In the genomic region with DNA sequence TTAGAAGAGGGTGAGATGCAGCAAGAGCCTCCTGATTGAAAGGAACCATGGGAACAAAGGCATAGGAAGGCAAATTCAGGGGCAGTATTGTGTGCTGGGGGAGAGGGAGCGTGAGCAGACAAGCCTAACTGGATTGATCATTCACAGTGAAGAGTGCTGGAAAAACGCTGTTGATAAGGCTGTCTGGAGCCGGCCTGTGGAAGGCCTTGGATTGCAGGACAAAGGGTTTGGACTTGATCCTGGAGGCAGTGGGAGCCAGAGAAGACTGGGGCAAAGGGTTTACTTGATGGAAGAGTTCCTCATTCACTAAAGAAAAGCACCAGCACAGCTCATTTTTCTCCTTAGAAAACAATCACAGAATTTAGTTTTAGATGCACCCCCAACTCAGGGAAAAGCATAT, we compare ENCODE assay signal across 26 cellular contexts.
A peak's percentile ranks its signal among the peaks of the same experiment; 100 is the strongest.
DNase-seq lines count a peak whose midpoint lies in the region; ATAC-seq and TF ChIP-seq lines count a peak whose summit lies in the region.
"Had no signal": no experiment of that assay in that cellular context is flagged by ENCODE, and none has a peak within 500 bp of the region (broad histone marks: within the 10 kb centered on the region; RNA-seq: fewer than 3 reads in every experiment).

No MANE protein-coding gene starts in this region.

- H3K9me3 Mint-ChIP-seq in endodermal cell = no peaks in the 10 kb centered on the region
- H3K9me3 Mint-ChIP-seq in nephron = no peaks in the 10 kb centered on the region
- H3K9me3 Mint-ChIP-seq: activated B cell treated with CpG ODN at 0.5 μM for 24 hours; activated CD4-positive, alpha-beta memory T cell treated with anti-CD3 and anti-CD28 coated beads, Interleukin-2, amount 10 ng/mL, durations not matched to agents 7 days and 5 days; central memory CD8-positive, alpha-beta T cell; T-helper 2 cell treated with Interferon-gamma antibody and Interleukin-4, amounts not matched to agents 5 μg/mL and 100 μg/mL, for 36 hours had no signal

- no peaks in the 10 kb centered on the region for H3K27me3 ChIP-seq in endodermal cell (ENCODE audit: control insufficient read depth, insufficient read depth, low read length, poor library complexity, severe bottlenecking)
- no peaks in the 10 kb centered on the region for H3K27me3 ChIP-seq in tibial nerve
- H3K27me3 ChIP-seq: stomach had no signal

- TF ChIP-seq CTCF in endodermal cell (conservative IDR thresholded peaks at IDR 0.05) (no peak), nephron (IDR thresholded peaks at IDR 0.05; ENCODE audit: unreplicated experiment in 3 of 3) (no peak), tibial nerve (IDR thresholded peaks at IDR 0.05) (no peak)

- H3K27ac Mint-ChIP-seq in endodermal cell = peak overlapping the region; percentile 54
- H3K27ac Mint-ChIP-seq in nephron = peak overlapping the region in 2 of 3 experiments; percentile 98 to 99
- H3K27ac Mint-ChIP-seq: activated B cell treated with CpG ODN at 0.5 μM for 24 hours; activated CD4-positive, alpha-beta memory T cell treated with anti-CD3 and anti-CD28 coated beads, Interleukin-2, amount 10 ng/mL, durations not matched to agents 7 days and 5 days; natural killer cell; T-helper 2 cell treated with Interferon-gamma antibody and Interleukin-4, amounts not matched to agents 5 μg/mL and 100 μg/mL, for 36 hours had no signal

- H3K27ac ChIP-seq in endodermal cell (ENCODE audit: low read depth, low read length) (no peak overlapping the region), tibial nerve (peak overlapping the region in 3 of 4 donors; percentile 9 to 83 (median 81))
- H3K27ac ChIP-seq: A549, epithelial cell of prostate, spleen, stomach had no signal

- no peaks in the 10 kb centered on the region for H3K36me3 Mint-ChIP-seq in endodermal cell (ENCODE audit: low read depth)
- H3K36me3 Mint-ChIP-seq in nephron (ENCODE audit: low read depth) = no peaks in the 10 kb centered on the region
- H3K36me3 Mint-ChIP-seq: natural killer cell had no signal

- 85 to 100% methylated on average over 2 to 3 of the region's 3 CpGs for WGBS in endodermal cell (ENCODE audit: insufficient coverage in 1 of 2, insufficient read length in 1 of 2), 2 experiments
- WGBS in tibial nerve, 2 donors = 25 to 48% methylated on average over 3 of the region's 3 CpGs

- no peaks in the 10 kb centered on the region for H3K36me3 ChIP-seq in endodermal cell (ENCODE audit: control insufficient read depth, insufficient read depth, low read length)
- H3K36me3 ChIP-seq in tibial nerve = no peaks in the 10 kb centered on the region
- H3K36me3 ChIP-seq: spleen, stomach had no signal

- H3K4me3 ChIP-seq in endodermal cell (ENCODE audit: low read length) = no peak overlapping the region
- no peak overlapping the region for H3K4me3 ChIP-seq in tibial nerve
- H3K4me3 ChIP-seq: A549, spleen, stomach had no signal

- H3K4me3 Mint-ChIP-seq in endodermal cell (no peak overlapping the region), nephron (peak overlapping the region in 1 of 3 experiments; percentile 29)
- H3K4me3 Mint-ChIP-seq: activated B cell treated with CpG ODN at 0.5 μM for 24 hours; activated CD4-positive, alpha-beta memory T cell treated with anti-CD3 and anti-CD28 coated beads, Interleukin-2, amount 10 ng/mL, durations not matched to agents 7 days and 5 days; central memory CD8-positive, alpha-beta T cell; natural killer cell; T-helper 2 cell treated with Interferon-gamma antibody and Interleukin-4, amounts not matched to agents 5 μg/mL and 100 μg/mL, for 36 hours had no signal

- DNase-seq in NCI-H748 (lab: John Stamatoyannopoulos, UW; ENCODE audit: unreplicated experiment) (peak; percentile 46), NCI-H748 treated with DMSO at 0.1 percent for 48 hours (lab: John Stamatoyannopoulos, UW) (no peak), endodermal cell (no peak), tibial nerve (ENCODE audit: low spot score in 2 of 2) (peak in 1 of 2 donors; percentile 46)
- DNase-seq in stimulated activated naive CD8-positive, alpha-beta T cell treated with anti-CD3 and anti-CD28 coated beads, Interleukin-15, Interleukin-2, amounts not matched to agents 100 U/mL and 50 U/mL, for 24 hours = no peak
- DNase-seq: activated B cell treated with CpG ODN at 0.5 μM for 24 hours; activated CD4-positive, alpha-beta memory T cell treated with anti-CD3 and anti-CD28 coated beads, Interleukin-2, amount 10 ng/mL, durations not matched to agents 7 days and 5 days; activated gamma-delta T cell treated with Interleukin-2 at 50 U/mL for 16 hours; activated T-cell treated with anti-CD3 and anti-CD28 coated beads for 4 hours; COR-L47; foreskin melanocyte; HCEC 1CT; natural killer cell; NCI-H2171 treated with DMSO at 0.1 percent for 48 hours; NK-92 treated with Interleukin-12 subunit alpha and Interleukin-12 subunit beta, amount 100 ng/mL, for 24 hours; spleen; stimulated activated CD4-positive, alpha-beta T cell treated with anti-CD3 and anti-CD28 coated beads, Interleukin-4, amount 100 ng/mL, for 4 hours; stomach had no signal

- H3K4me1 ChIP-seq in endodermal cell (ENCODE audit: control insufficient read depth, insufficient read depth, low read length) = no peaks in the 10 kb centered on the region
- peaks cover 0 to 33% (median 5%) of the 10 kb centered on the region in 4 donors for H3K4me1 ChIP-seq in tibial nerve
- H3K4me1 ChIP-seq: A549, spleen, stomach had no signal

- ATAC-seq in GM19035 (IDR thresholded peaks at IDR 0.05; ENCODE audit: unreplicated experiment) = no peak
- ATAC-seq in stimulated activated naive CD8-positive, alpha-beta T cell treated with anti-CD3 and anti-CD28 coated beads, Interleukin-15, Interleukin-2, amounts not matched to agents 100 U/mL and 50 U/mL, for 24 hours = no peak
- no peak for ATAC-seq in HG02763 (IDR thresholded peaks at IDR 0.05; ENCODE audit: unreplicated experiment)
- ATAC-seq: A549, natural killer cell, Panc1 had no signal

- peak in 1 of 2 donors; percentile 9 for TF ChIP-seq EP300 in tibial nerve (IDR thresholded peaks at IDR 0.05)

- no peak overlapping the region for H3K9ac ChIP-seq in endodermal cell (ENCODE audit: extremely low read depth, low read length, poor library complexity, severe bottlenecking)

- no peaks in the 10 kb centered on the region for H3K9me3 ChIP-seq in endodermal cell (ENCODE audit: control insufficient read depth, low read length)
- no peaks in the 10 kb centered on the region for H3K9me3 ChIP-seq in tibial nerve
- H3K9me3 ChIP-seq: A549, spleen, stomach had no signal

- H3K4me1 Mint-ChIP-seq in endodermal cell (peaks cover 9% of the 10 kb centered on the region), nephron (peaks cover 44% of the 10 kb centered on the region)
- H3K4me1 Mint-ChIP-seq: activated B cell treated with CpG ODN at 0.5 μM for 24 hours; activated CD4-positive, alpha-beta memory T cell treated with anti-CD3 and anti-CD28 coated beads, Interleukin-2, amount 10 ng/mL, durations not matched to agents 7 days and 5 days; central memory CD8-positive, alpha-beta T cell; natural killer cell had no signal

- TF ChIP-seq POLR2A in tibial nerve (IDR thresholded peaks at IDR 0.05) = no peak

- no peaks in the 10 kb centered on the region for H3K27me3 Mint-ChIP-seq in endodermal cell (ENCODE audit: insufficient read depth)
- no peaks in the 10 kb centered on the region for H3K27me3 Mint-ChIP-seq in nephron (ENCODE audit: low read depth)
- H3K27me3 Mint-ChIP-seq: activated CD4-positive, alpha-beta memory T cell treated with anti-CD3 and anti-CD28 coated beads, Interleukin-2, amount 10 ng/mL, durations not matched to agents 7 days and 5 days had no signal
